8 cellular contexts compared by ENCODE assay signal in the genomic region with DNA sequence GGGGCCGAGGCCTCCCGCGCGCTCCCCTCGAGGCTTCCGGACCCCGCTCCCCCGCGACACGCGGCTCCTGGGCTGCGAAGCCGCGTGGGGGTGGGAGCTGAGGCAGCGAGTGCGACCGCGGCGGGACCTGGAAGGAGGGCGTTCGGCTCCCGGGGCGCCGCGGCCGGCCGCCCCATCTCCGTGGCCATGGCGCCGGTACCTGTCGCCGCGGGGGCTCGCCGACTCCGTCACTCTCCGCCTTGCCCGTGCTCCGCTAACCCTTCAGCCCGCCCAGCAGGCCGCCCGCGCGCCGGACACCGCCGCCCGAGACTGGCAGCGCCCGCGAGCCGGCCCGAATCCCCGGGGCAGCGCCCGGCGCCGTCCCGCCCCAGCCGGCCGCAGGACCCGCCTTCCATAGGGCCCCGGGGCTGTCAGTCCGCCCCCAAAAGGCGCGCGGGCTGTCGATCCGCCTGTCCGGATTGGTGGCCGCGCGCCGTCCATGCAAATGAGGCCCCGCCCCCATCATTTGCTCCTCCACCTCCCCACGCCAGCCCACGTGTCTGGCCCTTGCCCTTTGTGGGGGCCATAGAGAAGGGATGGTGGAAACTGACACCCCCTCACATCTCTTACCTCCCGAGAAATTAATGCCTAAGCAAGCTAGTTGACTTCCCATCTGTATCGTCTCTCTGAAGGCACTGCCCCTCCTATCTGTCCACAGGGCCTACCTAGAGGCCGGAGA. TPM values are rescaled to one million over a fixed set of nuclear protein-coding genes. Genes with fewer than 3 reads are reported as not detected.
DNase-seq lines count a peak whose midpoint lies in the region; ATAC-seq and TF ChIP-seq lines count a peak whose summit lies in the region.

A gene (minus strand): TSS at position 311 of the 718 bp plus-strand sequence. CDS start 46,091 bp downstream, outside the sequence.

- H3K27me3 ChIP-seq in SJSA1 (replicated peaks) (peaks cover 40% of the 10 kb centered on the region), neuronal stem cell (ENCODE audit: control insufficient read depth in 3 of 3, insufficient read depth in 3 of 3, low read depth in 1 of 3, low read length in 3 of 3) (no peaks in the 10 kb centered on the region)

- H3K27ac ChIP-seq in SJSA1 (no peak within 1 kb of the TSS), neuronal stem cell (replicated peaks; ENCODE audit: low read length) (peak within 1 kb of the TSS; percentile 68)

- no peak within 1 kb of the TSS for H4K91ac ChIP-seq in neuronal stem cell (ENCODE audit: low read depth, low read length, poor library complexity)

- peak within 1 kb of the TSS; percentile 28 for H2AK5ac ChIP-seq in neuronal stem cell (ENCODE audit: low read depth, low read length)

- H3K4me3 ChIP-seq in SJSA1, result peak within 1 kb of the TSS; percentile 47
- H3K4me3 ChIP-seq in neuronal stem cell (ENCODE audit: low read length in 2 of 2), result peak within 1 kb of the TSS; percentile 61 to 98

- peak within 1 kb of the TSS; percentile 53 for H2BK5ac ChIP-seq in neuronal stem cell (ENCODE audit: low read length)

- WGBS in neuronal stem cell (ENCODE audit: extremely low coverage in 2 of 2, insufficient read length in 2 of 2, insufficient replicate concordance in 1 of 2), 2 donors, result no CpG with 5 or more reads among the region's 80 CpGs

- TF ChIP-seq CTCF in subcutaneous adipose tissue (IDR thresholded peaks at IDR 0.05; ENCODE audit: low read depth), result no peak

- no peaks in the 10 kb centered on the region for H3K9me3 Mint-ChIP-seq in IgD-negative memory B cell

- no peak within 1 kb of the TSS for H3K4ac ChIP-seq in neuronal stem cell (ENCODE audit: low read length)

- peaks cover 14% of the 10 kb centered on the region for H3K9me3 ChIP-seq in SJSA1 (replicated peaks)
- peaks cover 0 to 4% of the 10 kb centered on the region in 2 donors for H3K9me3 ChIP-seq in neuronal stem cell (replicated peaks in 1 of 2; ENCODE audit: control insufficient read depth in 2 of 2, insufficient read depth in 1 of 2, low read depth in 1 of 2, low read length in 2 of 2)

- no peak within 1 kb of the TSS for H2BK120ac ChIP-seq in neuronal stem cell (ENCODE audit: low read depth, low read length)

- peak within 1 kb of the TSS; percentile 63 to 97 (median 79) for H3K27ac Mint-ChIP-seq in IgD-negative memory B cell

- H3K23ac ChIP-seq in neuronal stem cell (ENCODE audit: low read depth, low read length, poor library complexity), result peak within 1 kb of the TSS; percentile 65

- H3K4me1 ChIP-seq in SJSA1 (replicated peaks), result peaks cover 17% of the 10 kb centered on the region
- H3K4me1 ChIP-seq in neuronal stem cell (ENCODE audit: control insufficient read depth in 2 of 2, insufficient read depth in 1 of 2, low read depth in 1 of 2, low read length in 2 of 2), result peaks cover 4 to 11% of the 10 kb centered on the region in 2 donors

- H2AFZ ChIP-seq in neuronal stem cell (ENCODE audit: low read length), result peak within 1 kb of the TSS; percentile 88

- peak within 1 kb of the TSS; percentile 58 for H2BK12ac ChIP-seq in neuronal stem cell (ENCODE audit: low read length)

- DNase-seq in DMS153 treated with DMSO at 0.1 percent for 48 hours (lab: John Stamatoyannopoulos, UW; ENCODE audit: unreplicated experiment) (peak; percentile 72), SJSA1 (ENCODE audit: low read depth in 1 of 2, low spot score in 2 of 2) (peak; percentile 23 to 73), foreskin melanocyte (peak; percentile 70), neuronal stem cell (ENCODE audit: low spot score) (peak; percentile 86)
- peak; percentile 57 to 79 (median 68) for DNase-seq in activated naive CD4-positive, alpha-beta T cell (lab: John Stamatoyannopoulos, UW)

- H3K36me3 Mint-ChIP-seq in IgD-negative memory B cell, result no peaks in the 10 kb centered on the region

- H2BK15ac ChIP-seq in neuronal stem cell (ENCODE audit: low read length), result no peak within 1 kb of the TSS

- peak within 1 kb of the TSS; percentile 88 for H3K9ac ChIP-seq in neuronal stem cell (ENCODE audit: low read depth, low read length, poor library complexity)

- H3K4me1 Mint-ChIP-seq in IgD-negative memory B cell, result peaks cover 14 to 19% (median 15%) of the 10 kb centered on the region in 3 donors

- peak within 1 kb of the TSS; percentile 69 for H3K4me2 ChIP-seq in neuronal stem cell (ENCODE audit: insufficient read depth, low read length, poor library complexity, severe bottlenecking)

- H3K14ac ChIP-seq in neuronal stem cell (ENCODE audit: low read length), result peak within 1 kb of the TSS; percentile 89

- H3K79me1 ChIP-seq in neuronal stem cell (ENCODE audit: low read depth, low read length), result peaks cover 5% of the 10 kb centered on the region

- H3K27me3 Mint-ChIP-seq in IgD-negative memory B cell, result no peaks in the 10 kb centered on the region

- no peaks in the 10 kb centered on the region; the same call in 1 of the 2 replicates for H3K36me3 ChIP-seq in SJSA1
- H3K36me3 ChIP-seq in neuronal stem cell (replicated peaks in 1 of 2; ENCODE audit: control insufficient read depth in 2 of 2, insufficient read depth in 2 of 2, low read length in 2 of 2), result peaks cover 0 to 14% of the 10 kb centered on the region in 2 donors

- H3K18ac ChIP-seq in neuronal stem cell (ENCODE audit: low read length), result peak within 1 kb of the TSS; percentile 92

- peak; percentile 79 for ATAC-seq in GM21526 (IDR thresholded peaks at IDR 0.05; ENCODE audit: low FRiP score, unreplicated experiment)

- peak within 1 kb of the TSS; percentile 89 to 99 (median 96) for H3K4me3 Mint-ChIP-seq in IgD-negative memory B cell

- peak within 1 kb of the TSS; percentile 92 for H4K8ac ChIP-seq in neuronal stem cell (ENCODE audit: low read depth, low read length)

RNA-seq across cellular contexts. Expression of the gene that starts here (rescaled TPM):
- polyA plus RNA-seq in IgD-negative memory B cell, result 25.1 TPM
- total RNA-seq in SJSA1 (2014; rRNA removed; shearing (Covaris generic)), result 0.29 and 0.50 TPM in 2 replicates
- 30.2 TPM for polyA plus RNA-seq in neuronal stem cell (2013, experiment 1 of 2)
- polyA plus RNA-seq in neuronal stem cell (2013, experiment 2 of 2), result 30.5 TPM
- total RNA-seq in subcutaneous adipose tissue, result 100 to 1,000 TPM; 332 to 758 (median 703) TPM

Comparison
In these comparisons a context has a peak if more than half of its experiments do, and no peak if none do; other contexts are left out.
1. RNA of the gene that starts here (total RNA-seq): 332 to 758 TPM in subcutaneous adipose tissue; 0.29 to 0.50 TPM in SJSA1; every median in the first group is over 100 times any median in the second.
2. Peak in DNase-seq and H3K4me3 ChIP-seq in SJSA1; RNA of the gene not detected or under 1 TPM.
3. Peak in every context shown above with its lines, with median percentiles within 50 percentile points of each other: DNase-seq.